Comparison of ENCODE assay signal across 16 cellular contexts in genomic region chr11:12886508-12886907, GRCh38.
DNase-seq lines count a peak whose midpoint lies in the region; ATAC-seq, FAIRE-seq and TF ChIP-seq lines count a peak whose summit lies in the region.
"Had no signal": no experiment of that assay in that cellular context is flagged by ENCODE, and none has a peak within 500 bp of the region (broad histone marks: within the 10 kb centered on the region; RNA-seq: fewer than 3 reads in every experiment).

No MANE protein-coding gene starts in this region.

- DNase-seq in HepG2 (ENCODE audit: low spot score), result no peak
- DNase-seq in right lobe of liver, result no peak
- no peak for DNase-seq in mesothelial cell of epicardium (ENCODE audit: low spot score in 2 of 2, unreplicated experiment in 2 of 2)
- no peak for DNase-seq in amygdala (lab: John Stamatoyannopoulos, UW)
- DNase-seq in NCI-H2081 treated with DMSO at 0.1 percent for 48 hours (lab: John Stamatoyannopoulos, UW), result no peak
- no peak for DNase-seq in NCI-H1436 (lab: John Stamatoyannopoulos, UW)
- DNase-seq: ACHN; Calu3; CD4-positive, CD25-positive, alpha-beta regulatory T cell; DMS 273 treated with DMSO at 0.1 percent for 48 hours; GM23248; H7 had no signal

- H3K4me3 Mint-ChIP-seq in mesothelial cell of epicardium, result no peak overlapping the region
- H3K4me3 Mint-ChIP-seq: CD4-positive, CD25-positive, alpha-beta regulatory T cell had no signal

- CTCF ChIA-PET in HepG2 (lab: Yijun Ruan, JAX; ENCODE audit: low intra/inter-chr PET ratio, low total read pairs), result no interaction called here

- no peak overlapping the region for H3K4me3 ChIP-seq in HepG2 (replicated peaks in 1 of 3; ENCODE audit: insufficient read depth in 1 of 3, low read depth in 2 of 3, low read length in 3 of 3)
- H3K4me3 ChIP-seq in right lobe of liver, result no peak overlapping the region
- no peak overlapping the region for H3K4me3 ChIP-seq in rectal smooth muscle tissue (ENCODE audit: low read length)
- H3K4me3 ChIP-seq: BLaER1 treated with 17β-estradiol and CSF1 and Interleukin-3, amounts not matched to agents 10 nM and 100 nM; GM12878; GM23248 had no signal

- intact Hi-C loops in HepG2 (cut with micrococcal nuclease; ENCODE audit: unreplicated experiment) (loop anchor here (10.0 kb wide), 1 partner anchor 122 kb away; no protein-coding TSS in a partner anchor), right lobe of liver (cut with DNase I) (loop anchor here in 1 of 2 donors (10.0 kb wide), 1 partner anchor 172 kb away; no protein-coding TSS in a partner anchor)

- H3K9me3 ChIP-seq in HepG2 (ENCODE audit: low read length) (no peaks in the 10 kb centered on the region), right lobe of liver (no peaks in the 10 kb centered on the region)
- H3K9me3 ChIP-seq: BLaER1 treated with 17β-estradiol and CSF1 and Interleukin-3, amounts not matched to agents 10 nM and 100 nM had no signal

- H3K27me3 ChIP-seq in HepG2 (ENCODE audit: control insufficient read depth in 1 of 2, insufficient read depth in 2 of 2, low read length in 2 of 2) (no peaks in the 10 kb centered on the region), right lobe of liver (no peaks in the 10 kb centered on the region), rectal smooth muscle tissue (ENCODE audit: control insufficient read depth, insufficient read depth, low read length) (no peaks in the 10 kb centered on the region)
- H3K27me3 ChIP-seq: BLaER1 treated with 17β-estradiol and CSF1 and Interleukin-3, amounts not matched to agents 10 nM and 100 nM had no signal

- H3K27me3 Mint-ChIP-seq in mesothelial cell of epicardium (ENCODE audit: low read depth), result no peaks in the 10 kb centered on the region

- no peaks in the 10 kb centered on the region for H4K20me1 ChIP-seq in HepG2 (ENCODE audit: insufficient read depth, low read length)
- H4K20me1 ChIP-seq: BLaER1 treated with 17β-estradiol and CSF1 and Interleukin-3, amounts not matched to agents 10 nM and 100 nM had no signal

- H3K4me1 ChIP-seq in HepG2 (ENCODE audit: insufficient read depth, low read length) (no peaks in the 10 kb centered on the region), right lobe of liver (peaks cover 0 to 5% (median 0%) of the 10 kb centered on the region in 4 donors), rectal smooth muscle tissue (ENCODE audit: control insufficient read depth, insufficient read depth, low read length) (peaks cover 24% of the 10 kb centered on the region)

- H3K36me3 Mint-ChIP-seq in mesothelial cell of epicardium, result peaks cover 42% of the 10 kb centered on the region
- H3K36me3 Mint-ChIP-seq: CD4-positive, CD25-positive, alpha-beta regulatory T cell had no signal

- peak overlapping the region; percentile 62 for H3K27ac Mint-ChIP-seq in mesothelial cell of epicardium
- H3K27ac Mint-ChIP-seq: CD4-positive, CD25-positive, alpha-beta regulatory T cell had no signal

- H3K79me2 ChIP-seq in HepG2 (ENCODE audit: insufficient read depth, low read length), result no peaks in the 10 kb centered on the region

- no peak for FAIRE-seq in HepG2 (lab: Jason Lieb, UNC)
- FAIRE-seq: GM12878, GM18507 had no signal

- TF ChIP-seq CTCF in HepG2 (CRISPR knock-in tag; IDR thresholded peaks at IDR 0.05) (no peak), right lobe of liver (IDR thresholded peaks at IDR 0.05) (no peak), mesothelial cell of epicardium (IDR thresholded peaks at IDR 0.05; ENCODE audit: unreplicated experiment) (no peak)

- H2AFZ ChIP-seq in HepG2 (ENCODE audit: low read length), result no peak overlapping the region
- H2AFZ ChIP-seq: GM23248 had no signal

- TF ChIP-seq EP300 in HepG2 (IDR thresholded peaks at IDR 0.05; ENCODE audit: low read depth in 2 of 2, low read length in 2 of 2), result no peak
- TF ChIP-seq EP300 in HepG2 (CRISPR knock-in tag; IDR thresholded peaks at IDR 0.05; ENCODE audit: borderline replicate concordance), result no peak

- H3K4me1 Mint-ChIP-seq in mesothelial cell of epicardium, result peaks cover 15% of the 10 kb centered on the region

- TF ChIP-seq POLR2A in HepG2 (IDR thresholded peaks at IDR 0.05; ENCODE audit: insufficient read depth in 1 of 2, low read depth in 2 of 2, low read length in 2 of 2) (no peak), right lobe of liver (IDR thresholded peaks at IDR 0.05) (no peak)

- no peak for ATAC-seq in HepG2
- no peak for ATAC-seq in right lobe of liver
- ATAC-seq: GM12878 had no signal

- no peak for TF ChIP-seq RAD21 in HepG2 (CRISPR knock-in tag; IDR thresholded peaks at IDR 0.05)

- in situ Hi-C loops in HepG2 (cut with HindIII; ENCODE audit: extremely low pct_ligation_motif_present, low pct_unique_long_range_greater_than_20kb), result loop anchor here (5.0 to 10.0 kb wide), 3 partner anchors 212 to 559 kb away; partner anchors contain the start of gene TEAD1

- no peak overlapping the region for H3K4me2 ChIP-seq in HepG2 (ENCODE audit: low read depth, low read length)

- no peak overlapping the region for H3K27ac ChIP-seq in HepG2 (ENCODE audit: extremely low read length, insufficient read depth, low read length)
- no peak overlapping the region for H3K27ac ChIP-seq in right lobe of liver
- peak overlapping the region; percentile 25 for H3K27ac ChIP-seq in rectal smooth muscle tissue (ENCODE audit: low read depth, low read length)
- H3K27ac ChIP-seq: BLaER1 treated with 17β-estradiol and CSF1 and Interleukin-3, amounts not matched to agents 10 nM and 100 nM; GM23248 had no signal

- no peaks in the 10 kb centered on the region for H3K9me3 Mint-ChIP-seq in mesothelial cell of epicardium

- POLR2A ChIA-PET in HepG2 (lab: Yijun Ruan, JAX), result no interaction called here

- H3K36me3 ChIP-seq in HepG2 (replicated peaks in 1 of 2; ENCODE audit: control insufficient read depth in 1 of 2, insufficient read depth in 2 of 2, low read length in 2 of 2) (peaks cover 21 to 51% of the 10 kb centered on the region in 2 experiments), right lobe of liver (peaks cover 0 to 12% (median 6%) of the 10 kb centered on the region in 4 donors), rectal smooth muscle tissue (ENCODE audit: control insufficient read depth, insufficient read depth, low read length) (peaks cover 2% of the 10 kb centered on the region)
- H3K36me3 ChIP-seq: BLaER1 treated with 17β-estradiol and CSF1 and Interleukin-3, amounts not matched to agents 10 nM and 100 nM had no signal

- no TSS peak for BruUV-seq in HepG2 (replicated peaks; lab: Mats Ljungman, UMichigan)

- H3K9ac ChIP-seq in HepG2 (ENCODE audit: insufficient read depth, low read depth, low read length) (no peak overlapping the region), rectal smooth muscle tissue (ENCODE audit: low read length) (no peak overlapping the region)
- H3K9ac ChIP-seq: BLaER1 treated with 17β-estradiol and CSF1 and Interleukin-3, amounts not matched to agents 10 nM and 100 nM; GM23248 had no signal

TF ChIP-seq in HepG2, 621 proteins besides CTCF, POLR2A, EP300 and RAD21:
- TF ChIP-seq ZNF121 (CRISPR knock-in tag; IDR thresholded peaks at IDR 0.05), result peak; percentile 59; the same call in 1 of the 2 replicates
- no peak for TF ChIP-seq BHLHE40 (IDR thresholded peaks at IDR 0.05; ENCODE audit: low read length)
